25 cellular contexts compared by ENCODE assay signal in the genomic region with DNA sequence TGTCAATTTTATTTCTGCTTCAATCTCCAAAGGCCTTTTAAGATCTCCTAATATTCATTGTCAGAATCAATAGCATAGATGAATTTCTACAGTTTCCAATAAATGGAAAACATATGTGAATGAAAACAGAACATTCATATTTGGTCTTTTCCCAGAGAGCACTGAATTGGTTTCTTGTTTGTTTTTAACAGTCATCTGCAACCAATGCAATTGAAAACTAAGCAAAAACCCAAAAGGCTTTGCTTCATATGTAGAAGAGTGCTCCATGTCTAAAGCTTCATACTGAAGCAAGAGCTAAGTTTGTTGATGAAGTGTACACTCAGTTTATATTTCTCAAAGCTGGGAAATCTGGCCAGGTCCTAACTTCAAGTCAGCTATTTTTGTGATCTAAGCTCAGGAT.
"Had no signal": no experiment of that assay in that cellular context is flagged by ENCODE, and none has a peak within 500 bp of the region (broad histone marks: within the 10 kb centered on the region; RNA-seq: fewer than 3 reads in every experiment).

No MANE protein-coding gene starts in this region.

- H3K27me3 ChIP-seq: neural progenitor cell, ovary, right lobe of liver, sigmoid colon, suprapubic skin, testis, transverse colon, upper lobe of right lung, uterus had no signal

- H3K9me3 ChIP-seq: ovary, sigmoid colon, suprapubic skin, testis, uterus had no signal

- H3K9ac ChIP-seq: neural progenitor cell, parathyroid adenoma had no signal

- H3K27ac ChIP-seq: neural progenitor cell, ovary, parathyroid adenoma, psoas muscle, right lobe of liver, sigmoid colon, suprapubic skin, testis, transverse colon, upper lobe of right lung, uterus had no signal

- H3K4me3 ChIP-seq: neural progenitor cell, ovary, psoas muscle, right lobe of liver, sigmoid colon, suprapubic skin, testis, transverse colon, upper lobe of right lung, uterus had no signal

- H3K36me3 ChIP-seq: neural progenitor cell, ovary, right lobe of liver, sigmoid colon, suprapubic skin, transverse colon, upper lobe of right lung had no signal

- H3K4me1 ChIP-seq: neural progenitor cell, parathyroid adenoma, psoas muscle, sigmoid colon, testis, transverse colon, upper lobe of right lung, uterus had no signal

- DNase-seq: naive thymus-derived CD4-positive, alpha-beta T cell; natural killer cell; occipital lobe; ovary; posterior cingulate gyrus; psoas muscle; right cardiac atrium; right lobe of liver; sigmoid colon; small intestine; stimulated activated CD4-positive, alpha-beta T cell treated with anti-CD3 and anti-CD28 coated beads, Interleukin-1b, Interleukin-23, amount 100 ng/mL, for 48 hours; stimulated activated CD4-positive, alpha-beta T cell treated with anti-CD3 and anti-CD28 coated beads, Interleukin-4, amount 100 ng/mL, for 1 hour; stimulated activated CD4-positive, alpha-beta T cell treated with anti-CD3 and anti-CD28 coated beads, Interleukin-4, amount 100 ng/mL, for 4 hours; stimulated activated CD8-positive, alpha-beta memory T cell treated with anti-CD3 and anti-CD28 coated beads, Interleukin-4, amount 100 ng/mL, for 48 hours; stimulated activated naive CD4-positive, alpha-beta T cell; stimulated activated naive CD8-positive, alpha-beta T cell treated with anti-CD3 and anti-CD28 coated beads, Interleukin-15, amount 100 ng/mL, for 72 hours; stimulated activated naive CD8-positive, alpha-beta T cell treated with anti-CD3 and anti-CD28 coated beads, Interleukin-15, Interleukin-2, amounts not matched to agents 100 U/mL and 50 U/mL, for 24 hours; substantia nigra; testis; transverse colon; upper lobe of right lung; uterus had no signal
